1 cellular context compared by ENCODE assay signal in genomic region chr1:110554871-110555801, GRCh38.
A peak's percentile ranks its signal among the peaks of the same experiment; 100 is the strongest.
TF ChIP-seq lines count a peak whose summit lies in the region.

No MANE protein-coding gene starts in this region.

TF ChIP-seq in HepG2, 621 proteins besides CTCF, POLR2A, EP300 and RAD21 (continued from another document):
- TF ChIP-seq, protein P1, sequence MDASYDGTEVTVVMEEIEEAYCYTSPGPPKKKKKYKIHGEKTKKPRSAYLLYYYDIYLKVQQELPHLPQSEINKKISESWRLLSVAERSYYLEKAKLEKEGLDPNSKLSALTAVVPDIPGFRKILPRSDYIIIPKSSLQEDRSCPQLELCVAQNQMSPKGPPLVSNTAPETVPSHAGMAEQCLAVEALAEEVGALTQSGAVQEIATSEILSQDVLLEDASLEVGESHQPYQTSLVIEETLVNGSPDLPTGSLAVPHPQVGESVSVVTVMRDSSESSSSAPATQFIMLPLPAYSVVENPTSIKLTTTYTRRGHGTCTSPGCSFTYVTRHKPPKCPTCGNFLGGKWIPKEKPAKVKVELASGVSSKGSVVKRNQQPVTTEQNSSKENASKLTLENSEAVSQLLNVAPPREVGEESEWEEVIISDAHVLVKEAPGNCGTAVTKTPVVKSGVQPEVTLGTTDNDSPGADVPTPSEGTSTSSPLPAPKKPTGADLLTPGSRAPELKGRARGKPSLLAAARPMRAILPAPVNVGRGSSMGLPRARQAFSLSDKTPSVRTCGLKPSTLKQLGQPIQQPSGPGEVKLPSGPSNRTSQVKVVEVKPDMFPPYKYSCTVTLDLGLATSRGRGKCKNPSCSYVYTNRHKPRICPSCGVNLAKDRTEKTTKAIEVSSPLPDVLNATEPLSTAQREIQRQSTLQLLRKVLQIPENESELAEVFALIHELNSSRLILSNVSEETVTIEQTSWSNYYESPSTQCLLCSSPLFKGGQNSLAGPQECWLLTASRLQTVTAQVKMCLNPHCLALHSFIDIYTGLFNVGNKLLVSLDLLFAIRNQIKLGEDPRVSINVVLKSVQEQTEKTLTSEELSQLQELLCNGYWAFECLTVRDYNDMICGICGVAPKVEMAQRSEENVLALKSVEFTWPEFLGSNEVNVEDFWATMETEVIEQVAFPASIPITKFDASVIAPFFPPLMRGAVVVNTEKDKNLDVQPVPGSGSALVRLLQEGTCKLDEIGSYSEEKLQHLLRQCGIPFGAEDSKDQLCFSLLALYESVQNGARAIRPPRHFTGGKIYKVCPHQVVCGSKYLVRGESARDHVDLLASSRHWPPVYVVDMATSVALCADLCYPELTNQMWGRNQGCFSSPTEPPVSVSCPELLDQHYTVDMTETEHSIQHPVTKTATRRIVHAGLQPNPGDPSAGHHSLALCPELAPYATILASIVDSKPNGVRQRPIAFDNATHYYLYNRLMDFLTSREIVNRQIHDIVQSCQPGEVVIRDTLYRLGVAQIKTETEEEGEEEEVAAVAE (CRISPR knock-in tag; IDR thresholded peaks at IDR 0.05; ENCODE audit: borderline replicate concordance) = no peak
- TF ChIP-seq, protein P2, sequence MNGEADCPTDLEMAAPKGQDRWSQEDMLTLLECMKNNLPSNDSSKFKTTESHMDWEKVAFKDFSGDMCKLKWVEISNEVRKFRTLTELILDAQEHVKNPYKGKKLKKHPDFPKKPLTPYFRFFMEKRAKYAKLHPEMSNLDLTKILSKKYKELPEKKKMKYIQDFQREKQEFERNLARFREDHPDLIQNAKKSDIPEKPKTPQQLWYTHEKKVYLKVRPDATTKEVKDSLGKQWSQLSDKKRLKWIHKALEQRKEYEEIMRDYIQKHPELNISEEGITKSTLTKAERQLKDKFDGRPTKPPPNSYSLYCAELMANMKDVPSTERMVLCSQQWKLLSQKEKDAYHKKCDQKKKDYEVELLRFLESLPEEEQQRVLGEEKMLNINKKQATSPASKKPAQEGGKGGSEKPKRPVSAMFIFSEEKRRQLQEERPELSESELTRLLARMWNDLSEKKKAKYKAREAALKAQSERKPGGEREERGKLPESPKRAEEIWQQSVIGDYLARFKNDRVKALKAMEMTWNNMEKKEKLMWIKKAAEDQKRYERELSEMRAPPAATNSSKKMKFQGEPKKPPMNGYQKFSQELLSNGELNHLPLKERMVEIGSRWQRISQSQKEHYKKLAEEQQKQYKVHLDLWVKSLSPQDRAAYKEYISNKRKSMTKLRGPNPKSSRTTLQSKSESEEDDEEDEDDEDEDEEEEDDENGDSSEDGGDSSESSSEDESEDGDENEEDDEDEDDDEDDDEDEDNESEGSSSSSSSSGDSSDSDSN (CRISPR knock-in tag; IDR thresholded peaks at IDR 0.05) = peak; percentile 77
- TF ChIP-seq ZNF782 (CRISPR knock-in tag; IDR thresholded peaks at IDR 0.05; ENCODE audit: borderline replicate concordance) (0 out of 2 replicates have a peak, but pooled peaks have one; percentile 23), HOXA5 (CRISPR knock-in tag; IDR thresholded peaks at IDR 0.05) (no peak), MXI1 (IDR thresholded peaks at IDR 0.05; ENCODE audit: borderline replicate concordance, low read depth, low read length) (no peak), HNRNPLL (IDR thresholded peaks at IDR 0.05; ENCODE audit: low read depth, low read length, poor library complexity, severe bottlenecking) (peak; percentile 58), KDM2A (CRISPR knock-in tag; IDR thresholded peaks at IDR 0.05; ENCODE audit: borderline replicate concordance, low read depth) (0 out of 2 replicates have a peak, but pooled peaks have one; percentile 26), FOXA3 (CRISPR knock-in tag; IDR thresholded peaks at IDR 0.05) (no peak), MXD1 (CRISPR knock-in tag; IDR thresholded peaks at IDR 0.05) (0 out of 2 replicates have a peak, but pooled peaks have one; percentile 33), REXO4 (CRISPR knock-in tag; IDR thresholded peaks at IDR 0.05; ENCODE audit: borderline replicate concordance) (no peak), ZNF619 (CRISPR knock-in tag; IDR thresholded peaks at IDR 0.05) (no peak), PREB (CRISPR knock-in tag; IDR thresholded peaks at IDR 0.05) (no peak), MYC (CRISPR knock-in tag; IDR thresholded peaks at IDR 0.05; ENCODE audit: borderline replicate concordance) (no peak), MTERF4 (CRISPR knock-in tag; IDR thresholded peaks at IDR 0.05) (no peak), ZNF713 (CRISPR knock-in tag; IDR thresholded peaks at IDR 0.05) (no peak), GLI4 (CRISPR knock-in tag; IDR thresholded peaks at IDR 0.05; ENCODE audit: borderline replicate concordance) (no peak), DR1 (CRISPR knock-in tag; IDR thresholded peaks at IDR 0.05) (no peak), HMGXB4 (CRISPR knock-in tag; IDR thresholded peaks at IDR 0.05; ENCODE audit: borderline replicate concordance in 1 of 2, low read depth in 1 of 2) (peak in 1 of 2 experiments; percentile 53; a peak in 1 of 4 replicates), SNAPC5 (CRISPR knock-in tag; IDR thresholded peaks at IDR 0.05; ENCODE audit: borderline replicate concordance) (no peak), STAG1 (CRISPR knock-in tag; IDR thresholded peaks at IDR 0.05) (peak; percentile 32; the same call in 1 of the 2 replicates), ZNF501 (CRISPR knock-in tag; IDR thresholded peaks at IDR 0.05) (peak; percentile 55; the same call in 1 of the 2 replicates), SPEN (CRISPR knock-in tag; IDR thresholded peaks at IDR 0.05; ENCODE audit: low read depth) (peak; percentile 32; the same call in 1 of the 2 replicates), ZNF687 (CRISPR knock-in tag; IDR thresholded peaks at IDR 0.05) (peak; percentile 40; the same call in 1 of the 2 replicates), XRCC5 (optimal IDR thresholded peaks at IDR 0.05; ENCODE audit: low read length) (peak; percentile 81), TBX2 (CRISPR knock-in tag; IDR thresholded peaks at IDR 0.05; ENCODE audit: borderline replicate concordance) (0 out of 2 replicates have a peak, but pooled peaks have one; percentile 15), GABPB1 (CRISPR knock-in tag; IDR thresholded peaks at IDR 0.05) (peak; percentile 46; the same call in 1 of the 2 replicates), ZNF616 (CRISPR knock-in tag; IDR thresholded peaks at IDR 0.05; ENCODE audit: low read depth) (no peak), U2AF1 (optimal IDR thresholded peaks at IDR 0.05; ENCODE audit: low read depth, low read length) (no peak)
- TF ChIP-seq, protein P3, sequence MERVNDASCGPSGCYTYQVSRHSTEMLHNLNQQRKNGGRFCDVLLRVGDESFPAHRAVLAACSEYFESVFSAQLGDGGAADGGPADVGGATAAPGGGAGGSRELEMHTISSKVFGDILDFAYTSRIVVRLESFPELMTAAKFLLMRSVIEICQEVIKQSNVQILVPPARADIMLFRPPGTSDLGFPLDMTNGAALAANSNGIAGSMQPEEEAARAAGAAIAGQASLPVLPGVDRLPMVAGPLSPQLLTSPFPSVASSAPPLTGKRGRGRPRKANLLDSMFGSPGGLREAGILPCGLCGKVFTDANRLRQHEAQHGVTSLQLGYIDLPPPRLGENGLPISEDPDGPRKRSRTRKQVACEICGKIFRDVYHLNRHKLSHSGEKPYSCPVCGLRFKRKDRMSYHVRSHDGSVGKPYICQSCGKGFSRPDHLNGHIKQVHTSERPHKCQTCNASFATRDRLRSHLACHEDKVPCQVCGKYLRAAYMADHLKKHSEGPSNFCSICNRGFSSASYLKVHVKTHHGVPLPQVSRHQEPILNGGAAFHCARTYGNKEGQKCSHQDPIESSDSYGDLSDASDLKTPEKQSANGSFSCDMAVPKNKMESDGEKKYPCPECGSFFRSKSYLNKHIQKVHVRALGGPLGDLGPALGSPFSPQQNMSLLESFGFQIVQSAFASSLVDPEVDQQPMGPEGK (CRISPR knock-in tag; IDR thresholded peaks at IDR 0.05) = peak; percentile 59; the same call in 1 of the 2 replicates
- TF ChIP-seq, protein P4, sequence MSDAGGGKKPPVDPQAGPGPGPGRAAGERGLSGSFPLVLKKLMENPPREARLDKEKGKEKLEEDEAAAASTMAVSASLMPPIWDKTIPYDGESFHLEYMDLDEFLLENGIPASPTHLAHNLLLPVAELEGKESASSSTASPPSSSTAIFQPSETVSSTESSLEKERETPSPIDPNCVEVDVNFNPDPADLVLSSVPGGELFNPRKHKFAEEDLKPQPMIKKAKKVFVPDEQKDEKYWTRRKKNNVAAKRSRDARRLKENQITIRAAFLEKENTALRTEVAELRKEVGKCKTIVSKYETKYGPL (CRISPR knock-in tag; IDR thresholded peaks at IDR 0.05) = no peak
